In the genomic region with DNA sequence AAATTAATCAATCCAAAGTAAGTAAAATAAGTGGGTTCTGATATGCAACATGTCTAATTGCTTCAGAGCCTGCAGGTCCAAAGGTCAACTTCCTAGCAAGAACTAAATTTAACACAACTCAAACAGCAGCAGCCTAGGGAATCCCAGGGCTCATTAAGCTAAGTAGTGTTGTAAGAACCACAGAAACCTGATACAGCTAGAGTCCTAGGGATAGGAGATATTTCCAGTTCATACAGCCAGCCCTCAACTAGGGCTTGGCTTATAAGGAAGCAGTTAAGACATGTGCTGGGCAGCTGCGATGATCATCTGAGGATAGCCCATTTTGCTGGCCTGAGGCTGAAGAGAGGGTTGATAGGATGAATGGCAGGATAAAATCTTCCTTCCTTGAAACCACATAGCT, we compare ENCODE assay signal across 32 cellular contexts. TPM values are rescaled to one million over a fixed set of nuclear protein-coding genes. Genes with fewer than 3 reads are reported as not detected.
DNase-seq lines count a peak whose midpoint lies in the region; ATAC-seq, FAIRE-seq and TF ChIP-seq lines count a peak whose summit lies in the region.
"Had no signal": no experiment of that assay in that cellular context is flagged by ENCODE, and none has a peak within 500 bp of the region (broad histone marks: within the 10 kb centered on the region; RNA-seq: fewer than 3 reads in every experiment).

Gene OR4Q3 (plus strand): TSS at position 316 of the 400 bp plus-strand sequence.

- DNase-seq in Daoy (ENCODE audit: low read depth) (peak; percentile 37), H4 (ENCODE audit: low spot score) (peak; percentile 44), NCI-H526 (lab: John Stamatoyannopoulos, UW) (peak; percentile 48 to 54), bronchial epithelial cell (ENCODE audit: low read depth) (no peak), mucosa of gallbladder (ENCODE audit: low spot score) (no peak), BE2C (no peak)
- no peak for DNase-seq in activated T-helper 2 cell treated with anti-CD3 and anti-CD28 coated beads, Interferon-gamma antibody, Interleukin-2, Interleukin-4, amounts not matched to agents 10 μg/mL and 5 μg/mL and 100 μg/mL, durations not matched to agents 14 hours and 24 hours and 36 hours (ENCODE audit: low spot score)
- DNase-seq: AML-193; C1 segment of cervical spinal cord; CD4-positive, alpha-beta memory T cell; COR-L47; DMS53; GOT3; HCEC 1CT; Karpas-422; NCI-H1092 treated with DMSO at 0.1 percent for 48 hours; NCI-H146; NCI-H1930; NCI-H2107; NCI-H345; NCI-H510A treated with DMSO at 0.1 percent for 48 hours; SHP77 treated with DMSO at 0.1 percent for 48 hours; SW 1271; T-helper 17 cell had no signal

- no peak within 1 kb of the TSS for H3K27ac Mint-ChIP-seq in activated T-helper 2 cell treated with anti-CD3 and anti-CD28 coated beads, Interferon-gamma antibody, Interleukin-2, Interleukin-4, amounts not matched to agents 10 μg/mL and 5 μg/mL and 100 μg/mL, durations not matched to agents 14 hours and 24 hours and 36 hours
- H3K27ac Mint-ChIP-seq: CD4-positive, alpha-beta memory T cell; T-helper 17 cell had no signal

- no peaks in the 10 kb centered on the region for H3K27me3 Mint-ChIP-seq in activated T-helper 2 cell treated with anti-CD3 and anti-CD28 coated beads, Interferon-gamma antibody, Interleukin-2, Interleukin-4, amounts not matched to agents 10 μg/mL and 5 μg/mL and 100 μg/mL, durations not matched to agents 14 hours and 24 hours and 36 hours (ENCODE audit: low read depth)
- H3K27me3 Mint-ChIP-seq: CD4-positive, alpha-beta memory T cell had no signal

- intact Hi-C loops in activated T-helper 2 cell treated with anti-CD3 and anti-CD28 coated beads, Interferon-gamma antibody, Interleukin-2, Interleukin-4, amounts not matched to agents 10 μg/mL and 5 μg/mL and 100 μg/mL, durations not matched to agents 14 hours and 24 hours and 36 hours (cut with micrococcal nuclease) = no loop called here

- no peaks in the 10 kb centered on the region for H3K4me1 ChIP-seq in BE2C
- H3K4me1 ChIP-seq: A549 had no signal

- H3K9me3 Mint-ChIP-seq in activated T-helper 2 cell treated with anti-CD3 and anti-CD28 coated beads, Interferon-gamma antibody, Interleukin-2, Interleukin-4, amounts not matched to agents 10 μg/mL and 5 μg/mL and 100 μg/mL, durations not matched to agents 14 hours and 24 hours and 36 hours = peaks cover 8% of the 10 kb centered on the region

- H3K27me3 ChIP-seq in bronchial epithelial cell (ENCODE audit: control insufficient read depth, insufficient read depth, low read length) (no peaks in the 10 kb centered on the region), BE2C (no peaks in the 10 kb centered on the region)

- H3K36me3 Mint-ChIP-seq in activated T-helper 2 cell treated with anti-CD3 and anti-CD28 coated beads, Interferon-gamma antibody, Interleukin-2, Interleukin-4, amounts not matched to agents 10 μg/mL and 5 μg/mL and 100 μg/mL, durations not matched to agents 14 hours and 24 hours and 36 hours (ENCODE audit: low read depth) = no peaks in the 10 kb centered on the region
- H3K36me3 Mint-ChIP-seq: CD4-positive, alpha-beta memory T cell had no signal

- FAIRE-seq in bronchial epithelial cell (lab: Jason Lieb, UNC) = peak; percentile 92
- FAIRE-seq: HepG2 had no signal

- H3K4me1 Mint-ChIP-seq in activated T-helper 2 cell treated with anti-CD3 and anti-CD28 coated beads, Interferon-gamma antibody, Interleukin-2, Interleukin-4, amounts not matched to agents 10 μg/mL and 5 μg/mL and 100 μg/mL, durations not matched to agents 14 hours and 24 hours and 36 hours (ENCODE audit: low read depth) = no peaks in the 10 kb centered on the region
- H3K4me1 Mint-ChIP-seq: CD4-positive, alpha-beta memory T cell; T-helper 17 cell had no signal

- no peak within 1 kb of the TSS for H3K4me3 ChIP-seq in bronchial epithelial cell (ENCODE audit: low read depth, low read length)
- no peak within 1 kb of the TSS for H3K4me3 ChIP-seq in BE2C (ENCODE audit: low read depth, low read length)
- H3K4me3 ChIP-seq: A549, SK-N-MC had no signal

- no peaks in the 10 kb centered on the region for H3K9me3 ChIP-seq in BE2C
- H3K9me3 ChIP-seq: A549 had no signal

- ATAC-seq in GM18858 (IDR thresholded peaks at IDR 0.05; ENCODE audit: unreplicated experiment) = no peak
- ATAC-seq: HepG2, Panc1, T-helper 17 cell had no signal

- H3K4me3 Mint-ChIP-seq in activated T-helper 2 cell treated with anti-CD3 and anti-CD28 coated beads, Interferon-gamma antibody, Interleukin-2, Interleukin-4, amounts not matched to agents 10 μg/mL and 5 μg/mL and 100 μg/mL, durations not matched to agents 14 hours and 24 hours and 36 hours (ENCODE audit: low read depth) = no peak within 1 kb of the TSS
- H3K4me3 Mint-ChIP-seq: CD4-positive, alpha-beta memory T cell; T-helper 17 cell had no signal

- H3K36me3 ChIP-seq in bronchial epithelial cell (ENCODE audit: control insufficient read depth, insufficient read depth, low read length) (no peaks in the 10 kb centered on the region), BE2C (no peaks in the 10 kb centered on the region)

- TF ChIP-seq CTCF in bronchial epithelial cell (IDR thresholded peaks at IDR 0.05; ENCODE audit: insufficient read depth, low read length, severe bottlenecking) = no peak
- TF ChIP-seq CTCF in BE2C (IDR thresholded peaks at IDR 0.05; ENCODE audit: low read depth, low read length) = no peak

RNA-seq across cellular contexts. Expression of gene OR4Q3, which starts in this region (rescaled TPM):
- not detected in 2 replicates for total RNA-seq in Daoy (2014; rRNA removed; shearing (Covaris generic))
- total RNA-seq in H4 (2014; rRNA removed; shearing (Covaris generic)) = not detected in 2 replicates
- total RNA-seq in bronchial epithelial cell (not detected in 2 replicates), mucosa of gallbladder (not detected)
- total RNA-seq in activated T-helper 2 cell treated with anti-CD3 and anti-CD28 coated beads, Interferon-gamma antibody, Interleukin-2, Interleukin-4, amounts not matched to agents 10 μg/mL and 5 μg/mL and 100 μg/mL, durations not matched to agents 14 hours and 24 hours and 36 hours = not detected in 2 replicates
- not detected for polyA plus RNA-seq in BE2C (2012; ENCODE audit: insufficient read depth, insufficient read length, low read depth)
- total RNA-seq: CD4-positive, alpha-beta memory T cell; HepG2; HT-29; M059J; OCI-LY7; T-helper 17 cell had no signal
- polyA plus RNA-seq: A549; CD4-positive, alpha-beta memory T cell; HepG2 had no signal

Comparison
In these comparisons a context has a peak if more than half of its experiments do, and no peak if none do; other contexts are left out.
1. Peak in DNase-seq in Daoy; RNA of the gene not detected or under 1 TPM.
2. Peak in DNase-seq in H4; RNA of the gene not detected or under 1 TPM.
3. DNase-seq: peak in NCI-H526 (2 of 2); none in bronchial epithelial cell (single experiment), mucosa of gallbladder (single experiment), activated T-helper 2 cell treated with anti-CD3 and anti-CD28 coated beads, Interferon-gamma antibody, Interleukin-2, Interleukin-4, amounts not matched to agents 10 μg/mL and 5 μg/mL and 100 μg/mL, durations not matched to agents 14 hours and 24 hours and 36 hours (single experiment) and BE2C (single experiment).